ENCODE assay signal across 17 cellular contexts in genomic region chr2:239159476-239159911, GRCh38.
DNase-seq lines count a peak whose midpoint lies in the region; ATAC-seq and TF ChIP-seq lines count a peak whose summit lies in the region.
"Had no signal": no experiment of that assay in that cellular context is flagged by ENCODE, and none has a peak within 500 bp of the region (broad histone marks: within the 10 kb centered on the region; RNA-seq: fewer than 3 reads in every experiment).

No MANE protein-coding gene starts in this region.

- H3K9me3 ChIP-seq in BLaER1 treated with 17β-estradiol and CSF1 and Interleukin-3, amounts not matched to agents 10 nM and 100 nM (replicated peaks in 1 of 11) = 0 out of 22 replicates have a peak, but pooled peaks cover 0 to 5% (median 0%) of the 10 kb centered on the region in 11 experiments
- no peaks in the 10 kb centered on the region for H3K9me3 ChIP-seq in CD4-positive, alpha-beta T cell (ENCODE audit: control insufficient read depth, low read length)
- no peaks in the 10 kb centered on the region for H3K9me3 ChIP-seq in psoas muscle
- H3K9me3 ChIP-seq: body of pancreas had no signal

- H3K4me3 Mint-ChIP-seq in CD4-positive, alpha-beta T cell = no peak overlapping the region
- no peak overlapping the region for H3K4me3 Mint-ChIP-seq in glutamatergic neuron (ENCODE audit: unreplicated experiment)
- H3K4me3 Mint-ChIP-seq: B cell; dendritic cell treated with granulocyte-macrophage colony-stimulating factor and Interleukin-4, amounts not matched to agents 40 ng/mL and 50 ng/mL, for 4 days; memory B cell; neural crest cell had no signal

- peaks cover 83% of the 10 kb centered on the region for H3K36me3 Mint-ChIP-seq in CD4-positive, alpha-beta T cell (ENCODE audit: low read depth)
- H3K36me3 Mint-ChIP-seq in glutamatergic neuron (ENCODE audit: unreplicated experiment) = peaks cover 9% of the 10 kb centered on the region

- peak overlapping the region in 8 of 11 experiments; percentile 31 to 70 (median 56); a peak in 16 of 22 replicates for H3K27ac ChIP-seq in BLaER1 treated with 17β-estradiol and CSF1 and Interleukin-3, amounts not matched to agents 10 nM and 100 nM
- H3K27ac ChIP-seq in CD4-positive, alpha-beta T cell (ENCODE audit: low read depth, low read length) = no peak overlapping the region
- no peak overlapping the region for H3K27ac ChIP-seq in psoas muscle
- H3K27ac ChIP-seq: body of pancreas had no signal

- peak in 1 of 10 experiments; percentile 12 for DNase-seq in CD4-positive, alpha-beta T cell
- DNase-seq in glutamatergic neuron = peak; percentile 7
- peak; percentile 11 to 38 for DNase-seq in psoas muscle
- DNase-seq in COLO829 (ENCODE audit: low spot score) = no peak
- DNase-seq in GM10266 (ENCODE audit: extremely low spot score) = no peak
- DNase-seq: NCI-H2029; NCI-H510A; stimulated activated CD4-positive, alpha-beta T cell treated with anti-CD3 and anti-CD28 coated beads, Interleukin-1b, Interleukin-23, amount 100 ng/mL, for 48 hours had no signal

- peaks cover 11% of the 10 kb centered on the region for H3K4me1 Mint-ChIP-seq in CD4-positive, alpha-beta T cell (ENCODE audit: low read depth)
- H3K4me1 Mint-ChIP-seq in glutamatergic neuron (ENCODE audit: low read depth, unreplicated experiment) = peaks cover 6% of the 10 kb centered on the region
- H3K4me1 Mint-ChIP-seq: B cell had no signal

- H4K20me1 ChIP-seq in BLaER1 treated with 17β-estradiol and CSF1 and Interleukin-3, amounts not matched to agents 10 nM and 100 nM = peaks cover 0 to 47% (median 4%) of the 10 kb centered on the region in 11 experiments; a peak in 7 of 22 replicates

- no peaks in the 10 kb centered on the region for H3K27me3 Mint-ChIP-seq in CD4-positive, alpha-beta T cell
- peaks cover 14% of the 10 kb centered on the region for H3K27me3 Mint-ChIP-seq in glutamatergic neuron (ENCODE audit: unreplicated experiment)
- H3K27me3 Mint-ChIP-seq: B cell; dendritic cell treated with granulocyte-macrophage colony-stimulating factor and Interleukin-4, amounts not matched to agents 40 ng/mL and 50 ng/mL, for 4 days; memory B cell had no signal

- no peak for TF ChIP-seq CTCF in CD4-positive, alpha-beta T cell (IDR thresholded peaks at IDR 0.05)
- no peak for TF ChIP-seq CTCF in glutamatergic neuron (IDR thresholded peaks at IDR 0.05; ENCODE audit: partially characterized antibody, unreplicated experiment)
- no peak for TF ChIP-seq CTCF in psoas muscle (IDR thresholded peaks at IDR 0.05)
- TF ChIP-seq CTCF in GM10266 (IDR thresholded peaks at IDR 0.05; ENCODE audit: control insufficient read depth, insufficient read depth, low read depth, missing control alignments) = no peak

- peak overlapping the region; percentile 4 to 93 (median 88); a peak in 20 of 22 replicates for H3K4me2 ChIP-seq in BLaER1 treated with 17β-estradiol and CSF1 and Interleukin-3, amounts not matched to agents 10 nM and 100 nM

- ATAC-seq in CD4-positive, alpha-beta T cell (ENCODE audit: poor library complexity) = no peak
- ATAC-seq in psoas muscle = peak in 2 of 4 donors; percentile 12 to 20
- ATAC-seq in GM18870 (IDR thresholded peaks at IDR 0.05; ENCODE audit: unreplicated experiment) = no peak
- ATAC-seq: body of pancreas, HCT116, SK-N-SH treated with all-trans-retinoic acid at 6 μM for 48 hours had no signal

- H3K4me3 ChIP-seq in BLaER1 treated with 17β-estradiol and CSF1 and Interleukin-3, amounts not matched to agents 10 nM and 100 nM = peak overlapping the region in 2 of 10 experiments; percentile 48 to 55; a peak in 5 of 20 replicates
- no peak overlapping the region for H3K4me3 ChIP-seq in psoas muscle
- H3K4me3 ChIP-seq: body of pancreas had no signal

- peaks cover 0 to 6% (median 0%) of the 10 kb centered on the region in 11 experiments; a peak in 3 of 22 replicates for H3K27me3 ChIP-seq in BLaER1 treated with 17β-estradiol and CSF1 and Interleukin-3, amounts not matched to agents 10 nM and 100 nM
- H3K27me3 ChIP-seq in CD4-positive, alpha-beta T cell (ENCODE audit: control insufficient read depth, insufficient read depth, low read length) = no peaks in the 10 kb centered on the region
- H3K27me3 ChIP-seq in psoas muscle (ENCODE audit: insufficient read depth in 3 of 3, low read length in 2 of 3) = no peaks in the 10 kb centered on the region
- H3K27me3 ChIP-seq: body of pancreas had no signal

- H3K4me1 ChIP-seq in BLaER1 treated with 17β-estradiol and CSF1 and Interleukin-3, amounts not matched to agents 10 nM and 100 nM = peaks cover 66 to 100% (median 100%) of the 10 kb centered on the region in 10 experiments
- peaks cover 13% of the 10 kb centered on the region for H3K4me1 ChIP-seq in psoas muscle
- H3K4me1 ChIP-seq: body of pancreas had no signal

- WGBS in psoas muscle, 3 donors = 93 to 94% (median 94%) methylated on average over 9 of the region's 9 CpGs

- H3K36me3 ChIP-seq in BLaER1 treated with 17β-estradiol and CSF1 and Interleukin-3, amounts not matched to agents 10 nM and 100 nM = peaks cover 16 to 53% (median 28%) of the 10 kb centered on the region in 11 experiments; a peak in 21 of 22 replicates
- peaks cover 0 to 86% of the 10 kb centered on the region in 2 donors for H3K36me3 ChIP-seq in psoas muscle (ENCODE audit: insufficient read depth in 1 of 2, low read depth in 1 of 2)

- intact Hi-C loops in CD4-positive, alpha-beta T cell (cut with DNase I, micrococcal nuclease) = no loop called here
- intact Hi-C loops in psoas muscle (cut with DNase I) = no loop called here

- POLR2A ChIA-PET in CD4-positive, alpha-beta T cell (lab: Charles Lee) = no interaction called here

- CTCF ChIA-PET in CD4-positive, alpha-beta T cell (lab: Charles Lee) = no interaction called here

- H3K9ac ChIP-seq in BLaER1 treated with 17β-estradiol and CSF1 and Interleukin-3, amounts not matched to agents 10 nM and 100 nM = peak overlapping the region in 4 of 11 experiments; percentile 39 to 56 (median 52); a peak in 5 of 22 replicates

- H3K27ac Mint-ChIP-seq in CD4-positive, alpha-beta T cell = peak overlapping the region; percentile 44
- no peak overlapping the region for H3K27ac Mint-ChIP-seq in glutamatergic neuron (ENCODE audit: unreplicated experiment)
- H3K27ac Mint-ChIP-seq: B cell; dendritic cell treated with granulocyte-macrophage colony-stimulating factor and Interleukin-4, amounts not matched to agents 40 ng/mL and 50 ng/mL, for 4 days; memory B cell had no signal

- no peaks in the 10 kb centered on the region for H3K9me3 Mint-ChIP-seq in CD4-positive, alpha-beta T cell
- H3K9me3 Mint-ChIP-seq in glutamatergic neuron (ENCODE audit: unreplicated experiment) = peaks cover 17% of the 10 kb centered on the region
- H3K9me3 Mint-ChIP-seq: dendritic cell treated with granulocyte-macrophage colony-stimulating factor and Interleukin-4, amounts not matched to agents 40 ng/mL and 50 ng/mL, for 4 days; neural crest cell had no signal

Comparison
In these comparisons a context has a peak if more than half of its experiments do, and no peak if none do; other contexts are left out.
1. H3K27ac ChIP-seq: peak in BLaER1 treated with 17β-estradiol and CSF1 and Interleukin-3, amounts not matched to agents 10 nM and 100 nM (8 of 11); none in CD4-positive, alpha-beta T cell (single experiment) and psoas muscle (single experiment).
2. DNase-seq: peak in glutamatergic neuron (single experiment) and psoas muscle (2 of 2); none in COLO829 (single experiment) and GM10266 (single experiment).